ENCODE assay signal across 18 cellular contexts in genomic region chr2:46779447-46779941, GRCh38.
DNase-seq lines count a peak whose midpoint lies in the region; ATAC-seq, FAIRE-seq and TF ChIP-seq lines count a peak whose summit lies in the region.
"Had no signal": no experiment of that assay in that cellular context is flagged by ENCODE, and none has a peak within 500 bp of the region (broad histone marks: within the 10 kb centered on the region; RNA-seq: fewer than 3 reads in every experiment).

No MANE protein-coding gene starts in this region.

- intact Hi-C loops in breast epithelium (cut with DNase I; ENCODE audit: low total_unique reads): no loop called here
- intact Hi-C loops in stomach (cut with DNase I; ENCODE audit: low total_unique reads): loop anchor here (10.0 kb wide), 1 partner anchor 115 kb away; no protein-coding TSS in a partner anchor

- POLR2A ChIA-PET in WTC11 (lab: Charles Lee): no interaction called here

- no peak overlapping the region for H3K4me3 ChIP-seq in breast epithelium
- peak overlapping the region in 1 of 3 experiments; percentile 6 for H3K4me3 ChIP-seq in keratinocyte (ENCODE audit: control insufficient read depth in 2 of 3, extremely low read depth in 1 of 3, insufficient read depth in 2 of 3, low read depth in 1 of 3, low read length in 3 of 3)
- H3K4me3 ChIP-seq in stomach: no peak overlapping the region
- no peak overlapping the region for H3K4me3 ChIP-seq in neural progenitor cell
- H3K4me3 ChIP-seq: thyroid gland had no signal

- peak in 1 of 2 donors; percentile 63 for DNase-seq in breast epithelium (ENCODE audit: low spot score in 2 of 2)
- DNase-seq in keratinocyte (ENCODE audit: low read depth, low spot score): peak; percentile 73
- DNase-seq in stomach: no peak
- no peak for DNase-seq in GM19240 (ENCODE audit: insufficient read length, low spot score)
- DNase-seq in WTC11 (ENCODE audit: low spot score): no peak
- DNase-seq in neural progenitor cell (ENCODE audit: low spot score): no peak
- DNase-seq: activated T-cell treated with anti-CD3 and anti-CD28 coated beads, Interleukin-2, amount 50 U/mL, for 48 hours; DND-41; foreskin melanocyte; immature natural killer cell; NCI-H2081; NCI-H774; SHP77 treated with DMSO at 0.1 percent for 48 hours; stimulated activated CD8-positive, alpha-beta memory T cell treated with anti-CD3 and anti-CD28 coated beads, Interleukin-4, amount 100 ng/mL, for 48 hours; thyroid gland had no signal

- peak; percentile 92 for FAIRE-seq in keratinocyte (lab: Jason Lieb, UNC)

- CTCF ChIA-PET in WTC11 (lab: Charles Lee): interaction anchor here (1.4 to 5.9 kb wide), 5 partner anchors 8 to 122 kb away, joined by 3 to 118 read pairs (median 9); no protein-coding TSS in a partner anchor

- H3F3A ChIP-seq in neural progenitor cell (ENCODE audit: low read depth): no peaks in the 10 kb centered on the region

- H3K9me1 ChIP-seq in keratinocyte (ENCODE audit: control insufficient read depth, extremely low read depth, insufficient read depth, low read length): peaks cover 2% of the 10 kb centered on the region

- H3K79me2 ChIP-seq in keratinocyte (ENCODE audit: control insufficient read depth, insufficient read depth, low read length) (no peaks in the 10 kb centered on the region), neural progenitor cell (ENCODE audit: low read depth) (no peaks in the 10 kb centered on the region)

- H3K27me3 Mint-ChIP-seq in WTC11 (ENCODE audit: low read depth) (no peaks in the 10 kb centered on the region), neural progenitor cell (ENCODE audit: insufficient read depth, low read depth) (peaks cover 3% of the 10 kb centered on the region)
- H3K27me3 Mint-ChIP-seq: dendritic cell treated with granulocyte-macrophage colony-stimulating factor and Interleukin-4, amounts not matched to agents 40 ng/mL and 50 ng/mL, for 4 days had no signal

- no peak for TF ChIP-seq CTCF in breast epithelium (IDR thresholded peaks at IDR 0.05)
- no peak for TF ChIP-seq CTCF in keratinocyte (optimal IDR thresholded peaks at IDR 0.05 in 1 of 3, IDR thresholded peaks at IDR 0.05 in 1 of 3, conservative IDR thresholded peaks at IDR 0.05 in 1 of 3; ENCODE audit: extremely low read depth in 1 of 3, insufficient read depth in 2 of 3, low read length in 3 of 3)
- TF ChIP-seq CTCF in stomach (IDR thresholded peaks at IDR 0.05): no peak
- no peak for TF ChIP-seq CTCF in WTC11 (IDR thresholded peaks at IDR 0.05)
- TF ChIP-seq CTCF in neural progenitor cell (IDR thresholded peaks at IDR 0.05): no peak

- H3K4me1 ChIP-seq in breast epithelium: peaks cover 3 to 29% of the 10 kb centered on the region in 2 donors
- peaks cover 25% of the 10 kb centered on the region for H3K4me1 ChIP-seq in keratinocyte (ENCODE audit: control insufficient read depth, extremely low read depth, insufficient read depth, low read length)
- H3K4me1 ChIP-seq in stomach: peaks cover 0 to 26% (median 14%) of the 10 kb centered on the region in 4 donors
- peaks cover 21% of the 10 kb centered on the region for H3K4me1 ChIP-seq in neural progenitor cell

- H4K20me1 ChIP-seq in keratinocyte (ENCODE audit: control insufficient read depth, extremely low read depth, insufficient read depth, low read length): no peaks in the 10 kb centered on the region
- H4K20me1 ChIP-seq in neural progenitor cell (ENCODE audit: low read depth): no peaks in the 10 kb centered on the region

- H3K4me1 Mint-ChIP-seq in WTC11 (peaks cover 5% of the 10 kb centered on the region), neural progenitor cell (peaks cover 9% of the 10 kb centered on the region)
- H3K4me1 Mint-ChIP-seq: immature natural killer cell had no signal

- peak overlapping the region; percentile 43 for H3K4me2 ChIP-seq in keratinocyte (ENCODE audit: control insufficient read depth, extremely low read depth, insufficient read depth, low read depth, low read length)
- no peak overlapping the region for H3K4me2 ChIP-seq in neural progenitor cell

- no peak for TF ChIP-seq POLR2A in breast epithelium (IDR thresholded peaks at IDR 0.05)
- no peak for TF ChIP-seq POLR2A in stomach (IDR thresholded peaks at IDR 0.05)

- H3K36me3 ChIP-seq in breast epithelium: no peaks in the 10 kb centered on the region
- H3K36me3 ChIP-seq in keratinocyte (ENCODE audit: control insufficient read depth in 2 of 2, extremely low read depth in 1 of 2, insufficient read depth in 2 of 2, low read length in 2 of 2): no peaks in the 10 kb centered on the region
- H3K36me3 ChIP-seq in stomach: no peaks in the 10 kb centered on the region
- H3K36me3 ChIP-seq in neural progenitor cell: no peaks in the 10 kb centered on the region
- H3K36me3 ChIP-seq: thyroid gland had no signal

- TF ChIP-seq EP300 in Ishikawa (IDR thresholded peaks at IDR 0.05; ENCODE audit: borderline replicate concordance) (no peak), stomach (IDR thresholded peaks at IDR 0.05) (no peak)

- H3K4me3 Mint-ChIP-seq in WTC11: no peak overlapping the region
- no peak overlapping the region for H3K4me3 Mint-ChIP-seq in neural progenitor cell
- H3K4me3 Mint-ChIP-seq: CD14-positive monocyte; dendritic cell treated with granulocyte-macrophage colony-stimulating factor and Interleukin-4, amounts not matched to agents 40 ng/mL and 50 ng/mL, for 4 days; immature natural killer cell had no signal

- H3K9me3 Mint-ChIP-seq in WTC11 (no peaks in the 10 kb centered on the region), neural progenitor cell (peaks cover 2% of the 10 kb centered on the region)
- H3K9me3 Mint-ChIP-seq: dendritic cell treated with granulocyte-macrophage colony-stimulating factor and Interleukin-4, amounts not matched to agents 40 ng/mL and 50 ng/mL, for 4 days; immature natural killer cell had no signal

- no peak for TF ChIP-seq RAD21 in Ishikawa (IDR thresholded peaks at IDR 0.05; ENCODE audit: low read depth)

- H3K27ac ChIP-seq in breast epithelium (peak overlapping the region; percentile 90 to 95), keratinocyte (ENCODE audit: control insufficient read depth, insufficient read depth, low read length) (peak overlapping the region; percentile 46), stomach (peak overlapping the region in 3 of 5 donors; percentile 13 to 49 (median 23)), neural progenitor cell (no peak overlapping the region)
- H3K27ac ChIP-seq: thyroid gland had no signal

- H2AFZ ChIP-seq in keratinocyte (ENCODE audit: control insufficient read depth, low read length): peak overlapping the region; percentile 8
- no peak overlapping the region for H2AFZ ChIP-seq in neural progenitor cell (replicated peaks)

- H3K27me3 ChIP-seq in breast epithelium (no peaks in the 10 kb centered on the region), keratinocyte (ENCODE audit: control insufficient read depth, extremely low read depth, insufficient read depth, low read length) (no peaks in the 10 kb centered on the region), stomach (no peaks in the 10 kb centered on the region), neural progenitor cell (no peaks in the 10 kb centered on the region)
- H3K27me3 ChIP-seq: thyroid gland had no signal

- H3K9ac ChIP-seq in keratinocyte (ENCODE audit: control insufficient read depth, extremely low read depth, insufficient read depth, low read length) (no peak overlapping the region), neural progenitor cell (no peak overlapping the region)

- H3K27ac Mint-ChIP-seq in WTC11: no peak overlapping the region
- no peak overlapping the region for H3K27ac Mint-ChIP-seq in neural progenitor cell
- H3K27ac Mint-ChIP-seq: dendritic cell treated with granulocyte-macrophage colony-stimulating factor and Interleukin-4, amounts not matched to agents 40 ng/mL and 50 ng/mL, for 4 days; immature natural killer cell had no signal

- no peak for ATAC-seq in WTC11

- H3K36me3 Mint-ChIP-seq in WTC11 (no peaks in the 10 kb centered on the region), neural progenitor cell (no peaks in the 10 kb centered on the region)
- H3K36me3 Mint-ChIP-seq: CD14-positive monocyte, immature natural killer cell had no signal

- WGBS in stomach, 5 donors: 37 to 56% (median 54%) methylated on average over 4 of the region's 4 CpGs

- dilution Hi-C loops in keratinocyte (cut with MboI; ENCODE audit: extremely low pct_ligation_motif_present, low sequenced_read_pairs): no loop called here

- no peaks in the 10 kb centered on the region for H3K9me3 ChIP-seq in breast epithelium
- H3K9me3 ChIP-seq in keratinocyte (ENCODE audit: control insufficient read depth, low read depth, low read length): no peaks in the 10 kb centered on the region
- H3K9me3 ChIP-seq in stomach: no peaks in the 10 kb centered on the region
- no peaks in the 10 kb centered on the region for H3K9me3 ChIP-seq in neural progenitor cell (ENCODE audit: low read depth)
- H3K9me3 ChIP-seq: thyroid gland had no signal

TF ChIP-seq in Ishikawa, 13 proteins besides CTCF, POLR2A, EP300 and RAD21 (continues in another document):
- TF ChIP-seq FOXM1 (IDR thresholded peaks at IDR 0.05; ENCODE audit: borderline replicate concordance, low read depth) (no peak), CREB1 (IDR thresholded peaks at IDR 0.05; ENCODE audit: low read depth) (no peak), NFIC (IDR thresholded peaks at IDR 0.05) (peak; percentile 46; the same call in 1 of the 2 replicates), EGR1 (IDR thresholded peaks at IDR 0.05) (no peak), TCF12 (IDR thresholded peaks at IDR 0.05; ENCODE audit: low read depth) (no peak), TEAD4 (IDR thresholded peaks at IDR 0.05) (no peak), MAX (IDR thresholded peaks at IDR 0.05) (no peak), YY1 (IDR thresholded peaks at IDR 0.05; ENCODE audit: low read depth) (no peak), CEBPB (IDR thresholded peaks at IDR 0.05) (peak; percentile 76)

TF ChIP-seq in WTC11, 78 proteins besides CTCF, POLR2A, EP300 and RAD21:
- TF ChIP-seq NFATC4 (CRISPR knock-in tag; IDR thresholded peaks at IDR 0.05): no peak
- TF ChIP-seq MAX (CRISPR knock-in tag; IDR thresholded peaks at IDR 0.05): no peak
- TF ChIP-seq ATF1 (CRISPR knock-in tag; IDR thresholded peaks at IDR 0.05): no peak
- TF ChIP-seq ELF4 (CRISPR knock-in tag; IDR thresholded peaks at IDR 0.05; ENCODE audit: low read depth): no peak
- TF ChIP-seq SMAD3 (CRISPR knock-in tag; IDR thresholded peaks at IDR 0.05; ENCODE audit: borderline replicate concordance): no peak
- no peak for TF ChIP-seq SP1 (CRISPR knock-in tag; conservative IDR thresholded peaks at IDR 0.05)
